ENCODE assay signal across 24 cellular contexts in the genomic region with DNA sequence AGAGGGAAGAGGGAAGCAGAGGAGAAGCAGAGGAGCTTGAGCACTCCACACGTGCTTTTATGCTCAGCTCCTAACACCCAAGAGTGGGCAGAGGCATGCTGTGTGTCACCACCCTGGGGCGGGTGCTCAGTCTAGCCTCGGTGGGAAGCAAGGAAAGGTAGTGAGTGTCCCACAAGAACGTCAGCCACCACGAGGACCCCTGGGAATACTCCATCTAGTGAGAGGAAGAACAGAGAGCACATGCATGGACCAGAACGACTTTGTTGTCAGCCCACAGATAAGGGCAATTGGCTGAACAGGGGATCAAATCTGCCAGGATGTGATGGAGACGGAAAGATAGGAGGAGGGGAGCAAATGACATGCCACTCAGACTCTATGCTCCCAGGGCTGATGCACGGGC.
DNase-seq lines count a peak whose midpoint lies in the region; ATAC-seq, FAIRE-seq and TF ChIP-seq lines count a peak whose summit lies in the region.
"Had no signal": no experiment of that assay in that cellular context is flagged by ENCODE, and none has a peak within 500 bp of the region (broad histone marks: within the 10 kb centered on the region; RNA-seq: fewer than 3 reads in every experiment).

No MANE protein-coding gene starts in this region.

- no peak for FAIRE-seq in GM12878 (lab: Jason Lieb, UNC)
- FAIRE-seq: A204.1, GM19239, H1, HepG2 had no signal

- H3K9me3 ChIP-seq in BLaER1 (no peaks in the 10 kb centered on the region), GM12878 (replicated peaks; ENCODE audit: control insufficient read depth, insufficient read depth, low read length) (no peaks in the 10 kb centered on the region)
- H3K9me3 ChIP-seq: Peyer's patch had no signal

- no peaks in the 10 kb centered on the region for H3K27me3 Mint-ChIP-seq in endothelial cell (ENCODE audit: unreplicated experiment)

- H2AFZ ChIP-seq in GM12878 (ENCODE audit: control insufficient read depth, low read depth, low read length) = no peak overlapping the region

- H3K4me1 ChIP-seq in BLaER1 = peaks cover 18% of the 10 kb centered on the region
- H3K4me1 ChIP-seq in GM12878 (ENCODE audit: control insufficient read depth, insufficient read depth, low read length) = no peaks in the 10 kb centered on the region

- TF ChIP-seq POLR2A in NB4 (IDR thresholded peaks at IDR 0.05; ENCODE audit: extremely low read depth, insufficient read length) (no peak), GM12878 (IDR thresholded peaks at IDR 0.05; ENCODE audit: low read depth, low read length) (no peak)

- no peaks in the 10 kb centered on the region for H3K36me3 ChIP-seq in BLaER1
- no peaks in the 10 kb centered on the region for H3K36me3 ChIP-seq in GM12878 (ENCODE audit: control insufficient read depth in 2 of 2, insufficient read depth in 2 of 2, low read length in 1 of 2)
- H3K36me3 ChIP-seq: Peyer's patch had no signal

- no peaks in the 10 kb centered on the region for H3K79me2 ChIP-seq in GM12878 (ENCODE audit: control insufficient read depth, insufficient read depth, low read length)

- no peak overlapping the region for H3K4me3 Mint-ChIP-seq in stimulated activated effector memory CD8-positive, alpha-beta T cell treated with anti-CD3 and anti-CD28 coated beads, Interleukin-12 subunit alpha, Interleukin-12 subunit beta, amount 100 ng/mL, for 72 hours
- no peak overlapping the region for H3K4me3 Mint-ChIP-seq in endothelial cell (ENCODE audit: unreplicated experiment)
- H3K4me3 Mint-ChIP-seq: CD14-positive monocyte had no signal

- H3K9me3 Mint-ChIP-seq in stimulated activated effector memory CD8-positive, alpha-beta T cell treated with anti-CD3 and anti-CD28 coated beads, Interleukin-12 subunit alpha, Interleukin-12 subunit beta, amount 100 ng/mL, for 72 hours = no peaks in the 10 kb centered on the region
- H3K9me3 Mint-ChIP-seq in endothelial cell (ENCODE audit: unreplicated experiment) = no peaks in the 10 kb centered on the region

- TF ChIP-seq RAD21 in GM12878 (IDR thresholded peaks at IDR 0.05; ENCODE audit: insufficient read depth, low read depth, low read length) = no peak

- H3K27ac Mint-ChIP-seq in stimulated activated effector memory CD8-positive, alpha-beta T cell treated with anti-CD3 and anti-CD28 coated beads, Interleukin-12 subunit alpha, Interleukin-12 subunit beta, amount 100 ng/mL, for 72 hours = peak overlapping the region; percentile 12
- H3K27ac Mint-ChIP-seq in endothelial cell (ENCODE audit: unreplicated experiment) = no peak overlapping the region
- H3K27ac Mint-ChIP-seq: CD14-positive monocyte had no signal

- DNase-seq in NB4 (ENCODE audit: low read depth) (peak; percentile 34), GM12878 (ENCODE audit: low read depth, low spot score) (no peak), endothelial cell (ENCODE audit: low spot score) (no peak), dorsolateral prefrontal cortex (no peak), NCI-H1417 treated with DMSO at 0.1 percent for 48 hours (lab: John Stamatoyannopoulos, UW) (no peak)
- DNase-seq in stimulated activated effector memory CD8-positive, alpha-beta T cell treated with anti-CD3 and anti-CD28 coated beads, Interleukin-12 subunit alpha, Interleukin-12 subunit beta, amount 100 ng/mL, for 72 hours (ENCODE audit: low spot score in 2 of 2) = no peak
- DNase-seq: AML-193, Calu3, DMS79 treated with DMSO at 0.1 percent for 48 hours, HCEC 1CT, Kasumi-1, NCI-H1105 treated with DMSO at 0.1 percent for 48 hours, NCI-H2029, NCI-H526 treated with DMSO at 0.1 percent for 48 hours, OCI-M1, Peyer's patch, SIG-M5 had no signal

- TF ChIP-seq CTCF in NB4 (IDR thresholded peaks at IDR 0.05; ENCODE audit: low read depth, low read length) (no peak), GM12878 (IDR thresholded peaks at IDR 0.05 in 2 of 3, conservative IDR thresholded peaks at IDR 0.05 in 1 of 3; ENCODE audit: control insufficient read depth in 2 of 3, extremely low read depth in 1 of 3, insufficient read depth in 1 of 3, low read depth in 3 of 3, low read length in 3 of 3) (no peak), endothelial cell (IDR thresholded peaks at IDR 0.05; ENCODE audit: unreplicated experiment) (no peak), dorsolateral prefrontal cortex (IDR thresholded peaks at IDR 0.05 in 54 of 56, conservative IDR thresholded peaks at IDR 0.05 in 2 of 56; ENCODE audit: low read depth in 1 of 56, partially characterized antibody in 56 of 56) (no peak)

- SMC1A ChIA-PET in GM12878 (lab: Charles Lee; ENCODE audit: uncharacterized antibody, unreplicated experiment) = interaction anchor here (0.6 to 6.9 kb wide), 12 partner anchors 9 to 620 kb away, joined by 3 to 68 read pairs (median 4); a partner anchor contains a TSS

- no peak for TF ChIP-seq EP300 in GM12878 (IDR thresholded peaks at IDR 0.05; ENCODE audit: borderline replicate concordance in 1 of 2, control insufficient read depth in 1 of 2, low read depth in 2 of 2, low read length in 2 of 2)

- H3K4me2 ChIP-seq in BLaER1 (peak overlapping the region; percentile 58), GM12878 (ENCODE audit: control insufficient read depth, insufficient read depth) (no peak overlapping the region)

- H3K4me1 Mint-ChIP-seq in stimulated activated effector memory CD8-positive, alpha-beta T cell treated with anti-CD3 and anti-CD28 coated beads, Interleukin-12 subunit alpha, Interleukin-12 subunit beta, amount 100 ng/mL, for 72 hours = no peaks in the 10 kb centered on the region
- peaks cover 11% of the 10 kb centered on the region for H3K4me1 Mint-ChIP-seq in endothelial cell (ENCODE audit: unreplicated experiment)

- WGBS in GM12878 (ENCODE audit: insufficient coverage, insufficient replicate concordance, low lambda C conversion rate, missing lambda C conversion rate) = 4% methylated on average over 8 of the region's 8 CpGs

- H3K4me3 ChIP-seq in BLaER1 = no peak overlapping the region
- H3K4me3 ChIP-seq in NB4 (ENCODE audit: low read depth, low read length) = no peak overlapping the region
- H3K4me3 ChIP-seq in GM12878 = no peak overlapping the region
- no peak overlapping the region for H3K4me3 ChIP-seq in dorsolateral prefrontal cortex
- H3K4me3 ChIP-seq: Peyer's patch, SK-N-MC had no signal

- H4K20me1 ChIP-seq in BLaER1 (no peaks in the 10 kb centered on the region), GM12878 (ENCODE audit: control insufficient read depth, insufficient read depth) (no peaks in the 10 kb centered on the region)

- in situ Hi-C loops in GM12878 (cut with MboI) = loop anchor here (5.0 to 10.0 kb wide), 3 partner anchors 469 to 1166 kb away; no protein-coding TSS in a partner anchor

- no peak for ATAC-seq in GM12878
- no peak for ATAC-seq in stimulated activated effector memory CD8-positive, alpha-beta T cell treated with anti-CD3 and anti-CD28 coated beads, Interleukin-12 subunit alpha, Interleukin-12 subunit beta, amount 100 ng/mL, for 72 hours
- ATAC-seq: HepG2 had no signal

- POLR2A ChIA-PET in GM12878 (lab: Charles Lee) = no interaction called here

- RAD21 ChIA-PET in GM12878 (lab: Charles Lee; ENCODE audit: unreplicated experiment) = interaction anchor here (1.0 to 8.1 kb wide), 9 partner anchors 10 to 617 kb away, joined by 4 to 103 read pairs (median 25); no protein-coding TSS in a partner anchor

- H3K27ac ChIP-seq in BLaER1 (no peak overlapping the region), GM12878 (ENCODE audit: control insufficient read depth, insufficient read depth) (no peak overlapping the region), dorsolateral prefrontal cortex (no peak overlapping the region)
- H3K27ac ChIP-seq: Peyer's patch, SK-N-MC had no signal

- CTCF ChIA-PET in GM12878 (lab: Yijun Ruan, JAX) = interaction anchor here (1.0 to 11.4 kb wide), 13 partner anchors 10 to 618 kb away, joined by 3 to 138 read pairs (median 6); a partner anchor contains a TSS

- H3K9ac ChIP-seq in BLaER1 (no peak overlapping the region), GM12878 (ENCODE audit: control insufficient read depth, insufficient read depth, low read length) (no peak overlapping the region)

- intact Hi-C loops in GM12878 (cut with micrococcal nuclease; ENCODE audit: unreplicated experiment) (loop anchor here (5.0 kb wide), 2 partner anchors 74 to 114 kb away; a partner anchor contains a TSS), dorsolateral prefrontal cortex (cut with DNase I) (loop anchor here in 1 of 2 donors (5.0 to 10.0 kb wide), 3 partner anchors 159 to 1166 kb away; no protein-coding TSS in a partner anchor)

- H3K27me3 ChIP-seq in BLaER1 = no peaks in the 10 kb centered on the region
- H3K27me3 ChIP-seq in GM12878 (replicated peaks in 1 of 2; ENCODE audit: control insufficient read depth in 2 of 2, insufficient read depth in 2 of 2, low read length in 1 of 2) = peaks cover 0 to 1% of the 10 kb centered on the region in 2 experiments; a peak in 1 of 4 replicates
- peaks cover 0 to 6% (median 0%) of the 10 kb centered on the region in 45 donors for H3K27me3 ChIP-seq in dorsolateral prefrontal cortex
- H3K27me3 ChIP-seq: Peyer's patch had no signal

- no peaks in the 10 kb centered on the region for H3K36me3 Mint-ChIP-seq in stimulated activated effector memory CD8-positive, alpha-beta T cell treated with anti-CD3 and anti-CD28 coated beads, Interleukin-12 subunit alpha, Interleukin-12 subunit beta, amount 100 ng/mL, for 72 hours
- no peaks in the 10 kb centered on the region for H3K36me3 Mint-ChIP-seq in endothelial cell (ENCODE audit: low read depth, unreplicated experiment)
- H3K36me3 Mint-ChIP-seq: CD14-positive monocyte had no signal

- no TSS peak for BruUV-seq in GM12878 (replicated peaks; lab: Mats Ljungman, UMichigan)

TF ChIP-seq in GM12878, 131 proteins besides CTCF, POLR2A, EP300 and RAD21 (continues in another document):
- TF ChIP-seq, protein P1, sequence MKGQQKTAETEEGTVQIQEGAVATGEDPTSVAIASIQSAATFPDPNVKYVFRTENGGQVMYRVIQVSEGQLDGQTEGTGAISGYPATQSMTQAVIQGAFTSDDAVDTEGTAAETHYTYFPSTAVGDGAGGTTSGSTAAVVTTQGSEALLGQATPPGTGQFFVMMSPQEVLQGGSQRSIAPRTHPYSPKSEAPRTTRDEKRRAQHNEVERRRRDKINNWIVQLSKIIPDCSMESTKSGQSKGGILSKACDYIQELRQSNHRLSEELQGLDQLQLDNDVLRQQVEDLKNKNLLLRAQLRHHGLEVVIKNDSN (IDR thresholded peaks at IDR 0.05; ENCODE audit: borderline replicate concordance, extremely low read length, insufficient read depth, low read depth, low read length) = no peak
- TF ChIP-seq SUZ12 (IDR thresholded peaks at IDR 0.05; ENCODE audit: unreplicated experiment) (no peak), JUND (IDR thresholded peaks at IDR 0.05; ENCODE audit: low read depth, low read length) (no peak), MEF2B (IDR thresholded peaks at IDR 0.05; ENCODE audit: partially characterized antibody, poor library complexity, severe bottlenecking) (peak; percentile 39)
